ENCODE assay signal across 13 cellular contexts in the genomic region with DNA sequence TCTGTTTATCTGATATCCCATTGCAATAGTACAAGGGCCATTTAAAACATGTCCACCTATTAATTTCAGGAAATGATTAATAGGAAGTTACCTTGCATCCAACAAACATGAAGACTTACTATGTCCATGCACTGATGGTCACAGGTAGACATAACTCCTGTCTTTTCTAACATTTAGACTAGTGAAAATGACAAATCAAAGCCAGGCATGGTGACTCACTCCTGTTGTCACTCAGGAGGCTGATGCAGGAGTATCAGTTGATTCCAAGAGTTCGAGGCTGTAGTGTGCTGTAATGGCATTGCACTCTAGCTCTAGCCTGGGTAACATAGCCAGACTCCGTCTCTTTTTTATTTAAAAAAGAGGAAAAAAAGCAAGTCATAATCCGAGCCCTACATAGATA.
"Had no signal": no experiment of that assay in that cellular context is flagged by ENCODE, and none has a peak within 500 bp of the region (broad histone marks: within the 10 kb centered on the region; RNA-seq: fewer than 3 reads in every experiment).

No MANE protein-coding gene starts in this region.

- DNase-seq: activated CD4-positive, CD25-positive, alpha-beta regulatory T cell; activated effector memory CD4-positive, alpha-beta T cell treated with Interleukin-2 at 50 U/mL for 16 hours; foreskin melanocyte; heart right ventricle; islet precursor cell; left lung; mesenchymal stem cell; nephron progenitor cell; psoas muscle; right lobe of liver; stomach had no signal

- FAIRE-seq: astrocyte had no signal

- H3K4me3 ChIP-seq: heart right ventricle, left lung, psoas muscle, right lobe of liver, stomach, thoracic aorta had no signal

- H3K9me3 Mint-ChIP-seq: nephron progenitor cell had no signal

- H3K4me1 Mint-ChIP-seq: nephron progenitor cell had no signal

- H3K4me3 Mint-ChIP-seq: nephron progenitor cell had no signal

- H3K9me3 ChIP-seq: heart right ventricle, left lung, psoas muscle, right lobe of liver, stomach, thoracic aorta had no signal

- H3K27ac ChIP-seq: heart right ventricle, left lung, psoas muscle, right lobe of liver, stomach, thoracic aorta had no signal

- ATAC-seq: heart right ventricle, left lung, psoas muscle had no signal

- H3K4me1 ChIP-seq: heart right ventricle, left lung, psoas muscle, right lobe of liver, stomach had no signal

- H3K27me3 ChIP-seq: heart right ventricle, left lung, right lobe of liver, stomach had no signal
